Comparison of ENCODE assay signal across 20 cellular contexts in genomic region chr6:6960571-6961251, GRCh38.
"Had no signal": no experiment of that assay in that cellular context is flagged by ENCODE, and none has a peak within 500 bp of the region (broad histone marks: within the 10 kb centered on the region; RNA-seq: fewer than 3 reads in every experiment).

No MANE protein-coding gene starts in this region.

- H3K27me3 ChIP-seq: esophagus squamous epithelium, ovary, right lobe of liver, upper lobe of left lung had no signal

- DNase-seq: activated CD4-positive, alpha-beta memory T cell treated with anti-CD3 and anti-CD28 coated beads, Interleukin-2, amount 10 ng/mL, durations not matched to agents 7 days and 5 days; activated CD4-positive, alpha-beta T cell treated with anti-CD3 and anti-CD28 coated beads for 48 hours; activated CD4-positive, CD25-positive, alpha-beta regulatory T cell; activated CD8-positive, alpha-beta memory T cell treated with anti-CD3 and anti-CD28 coated beads, Interleukin-2, amount 10 ng/mL, durations not matched to agents 7 days and 5 days; activated naive CD8-positive, alpha-beta T cell treated with anti-CD3 and anti-CD28 coated beads for 36 hours; amniotic stem cell; dermis blood vessel endothelial cell; effector memory CD4-positive, alpha-beta T cell; esophagus squamous epithelium; immature natural killer cell; mesenchymal stem cell; natural killer cell; ovary; right lobe of liver; small intestine; stimulated activated CD4-positive, alpha-beta T cell treated with anti-CD3 and anti-CD28 coated beads, Interleukin-15, amount 100 ng/mL, for 24 hours; stimulated activated CD4-positive, alpha-beta T cell treated with anti-CD3 and anti-CD28 coated beads, Interleukin-2, amount 100 ng/mL, for 48 hours; T1000; upper lobe of left lung had no signal

- H3K4me1 ChIP-seq: esophagus squamous epithelium, upper lobe of left lung had no signal

- FAIRE-seq: endothelial cell of umbilical vein, small intestine had no signal

- ATAC-seq: activated CD8-positive, alpha-beta memory T cell treated with anti-CD3 and anti-CD28 coated beads, Interleukin-2, amount 10 ng/mL, durations not matched to agents 7 days and 5 days; natural killer cell; right lobe of liver had no signal

- H3K9me3 ChIP-seq: esophagus squamous epithelium, ovary, right lobe of liver, upper lobe of left lung had no signal

- H3K27ac ChIP-seq: esophagus squamous epithelium, ovary, right lobe of liver, upper lobe of left lung had no signal

- H3K4me3 ChIP-seq: esophagus squamous epithelium, ovary, right lobe of liver, upper lobe of left lung had no signal

- H3K36me3 ChIP-seq: esophagus squamous epithelium, ovary, right lobe of liver, upper lobe of left lung had no signal
